In the genomic region with DNA sequence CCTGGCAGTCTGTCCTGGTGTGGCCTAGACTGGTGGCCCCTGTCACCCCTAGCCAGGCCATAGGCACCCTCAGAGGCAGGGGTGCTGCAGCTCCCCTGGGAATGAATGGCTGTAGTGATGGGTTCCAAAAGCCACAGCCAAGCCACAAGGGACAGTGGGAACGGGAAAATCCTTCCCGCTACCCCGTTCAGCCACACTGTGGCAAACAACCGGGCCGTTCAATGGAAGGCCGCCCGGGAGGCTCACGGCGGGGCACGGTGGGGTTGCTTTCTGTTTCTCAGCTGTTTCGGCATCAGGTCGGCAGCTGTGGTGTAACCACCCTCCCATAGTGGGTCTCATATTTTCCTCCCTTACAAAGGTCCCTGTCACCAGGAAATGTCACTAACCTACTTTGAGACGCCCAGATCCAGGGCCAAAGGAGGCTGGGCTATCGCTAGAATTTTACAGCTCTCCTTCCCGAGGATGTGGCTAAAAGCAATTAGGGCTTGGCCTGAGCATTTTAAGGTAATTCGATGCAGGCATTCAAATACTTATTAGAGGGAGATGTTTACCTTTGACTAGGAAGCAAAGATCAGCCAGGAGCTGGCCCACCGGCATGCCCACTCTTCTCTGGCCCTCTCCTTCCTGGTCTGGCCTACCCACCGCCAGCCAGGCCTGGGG, we compare ENCODE assay signal across 11 cellular contexts.
A peak's percentile ranks its signal among the peaks of the same experiment; 100 is the strongest.
DNase-seq lines count a peak whose midpoint lies in the region; ATAC-seq and TF ChIP-seq lines count a peak whose summit lies in the region.
"Had no signal": no experiment of that assay in that cellular context is flagged by ENCODE, and none has a peak within 500 bp of the region (broad histone marks: within the 10 kb centered on the region; RNA-seq: fewer than 3 reads in every experiment).

No MANE protein-coding gene starts in this region.

- H3K9ac ChIP-seq in IMR-90 (ENCODE audit: low read depth, low read length) = no peak overlapping the region

- H3K9me3 Mint-ChIP-seq in activated naive CD8-positive, alpha-beta T cell treated with anti-CD3 and anti-CD28 coated beads, Interleukin-2, amount 50 U/mL, for 24 hours = no peaks in the 10 kb centered on the region
- H3K9me3 Mint-ChIP-seq in neural crest cell = no peaks in the 10 kb centered on the region

- H2BK5ac ChIP-seq in IMR-90 (ENCODE audit: low read depth, low read length, poor library complexity, severe bottlenecking) = no peak overlapping the region

- H3K79me1 ChIP-seq in IMR-90 (ENCODE audit: low read depth in 1 of 2, low read length in 2 of 2) = peaks cover 9 to 38% of the 10 kb centered on the region in 2 experiments; a peak in 3 of 4 replicates

- no peak for TF ChIP-seq RAD21 in IMR-90 (IDR thresholded peaks at IDR 0.05; ENCODE audit: low read length)

- H2AFZ ChIP-seq in IMR-90 (replicated peaks; ENCODE audit: low read length, poor library complexity) = no peak overlapping the region

- POLR2A ChIA-PET in IMR-90 (lab: Charles Lee; ENCODE audit: unreplicated experiment) = interaction anchor here (1.0 kb wide), 1 partner anchor 37 kb away, joined by 3 read pairs; no protein-coding TSS in a partner anchor

- H2BK15ac ChIP-seq in IMR-90 (ENCODE audit: low read depth, low read length) = no peak overlapping the region

- H2BK20ac ChIP-seq in IMR-90 (ENCODE audit: low read depth, low read length) = no peak overlapping the region

- no peak overlapping the region for H3K23ac ChIP-seq in IMR-90 (ENCODE audit: low read depth, low read length)

- no peaks in the 10 kb centered on the region for H3K27me3 Mint-ChIP-seq in activated naive CD8-positive, alpha-beta T cell treated with anti-CD3 and anti-CD28 coated beads, Interleukin-2, amount 50 U/mL, for 24 hours
- H3K27me3 Mint-ChIP-seq in neural crest cell (ENCODE audit: low read depth) = peaks cover 32% of the 10 kb centered on the region

- DNase-seq in DMS53 (lab: John Stamatoyannopoulos, UW) (peak; percentile 21), DMS53 treated with DMSO at 0.1 percent for 48 hours (lab: John Stamatoyannopoulos, UW; ENCODE audit: unreplicated experiment) (no peak), IMR-90 (no peak), neural crest cell (ENCODE audit: low read depth, low spot score) (no peak), RPMI8226 (no peak)
- peak; percentile 66 for DNase-seq in activated naive CD8-positive, alpha-beta T cell treated with anti-CD3 and anti-CD28 coated beads, Interleukin-2, amount 50 U/mL, for 24 hours
- DNase-seq: 8988T, amniotic stem cell, WERI-Rb-1 had no signal

- no peaks in the 10 kb centered on the region for H3K36me3 ChIP-seq in IMR-90 (ENCODE audit: control insufficient read depth, insufficient read depth, low read length)
- H3K36me3 ChIP-seq: WERI-Rb-1 had no signal

- peak overlapping the region; percentile 50 for H2AK9ac ChIP-seq in IMR-90 (replicated peaks; ENCODE audit: low read depth, low read length, poor library complexity)

- peaks cover 39% of the 10 kb centered on the region for H3K4me1 Mint-ChIP-seq in activated naive CD8-positive, alpha-beta T cell treated with anti-CD3 and anti-CD28 coated beads, Interleukin-2, amount 50 U/mL, for 24 hours
- peaks cover 32% of the 10 kb centered on the region for H3K4me1 Mint-ChIP-seq in neural crest cell

- intact Hi-C loops in IMR-90 (cut with micrococcal nuclease) = loop anchor here (10.0 kb wide), 1 partner anchor 157 kb away; no protein-coding TSS in a partner anchor

- dilution Hi-C loops in IMR-90 (cut with HindIII; ENCODE audit: low sequenced_read_pairs, unreplicated experiment) = no loop called here

- ATAC-seq in IMR-90 (ENCODE audit: low read depth) = no peak
- peak; percentile 62 for ATAC-seq in activated naive CD8-positive, alpha-beta T cell treated with anti-CD3 and anti-CD28 coated beads, Interleukin-2, amount 50 U/mL, for 24 hours
- no peak for ATAC-seq in GM21367 (IDR thresholded peaks at IDR 0.05; ENCODE audit: unreplicated experiment)
- no peak for ATAC-seq in GM18502 (IDR thresholded peaks at IDR 0.05; ENCODE audit: poor library complexity, unreplicated experiment)

- H4K20me1 ChIP-seq in IMR-90 (ENCODE audit: insufficient read depth, low read length) = peaks cover 9% of the 10 kb centered on the region

- no peak for TF ChIP-seq CTCF in IMR-90 (conservative IDR thresholded peaks at IDR 0.05; ENCODE audit: low read depth, low read length)
- TF ChIP-seq CTCF in neural crest cell (conservative IDR thresholded peaks at IDR 0.05) = no peak

- H4K8ac ChIP-seq in IMR-90 (ENCODE audit: low read depth in 2 of 2, low read length in 2 of 2) = no peak overlapping the region

- peak overlapping the region; percentile 64 for H3K27ac Mint-ChIP-seq in activated naive CD8-positive, alpha-beta T cell treated with anti-CD3 and anti-CD28 coated beads, Interleukin-2, amount 50 U/mL, for 24 hours
- H3K27ac Mint-ChIP-seq in neural crest cell (ENCODE audit: unreplicated experiment) = no peak overlapping the region

- H4K5ac ChIP-seq in IMR-90 (ENCODE audit: low read depth, low read length) = no peak overlapping the region

- no peak overlapping the region for H3K18ac ChIP-seq in IMR-90 (ENCODE audit: low read depth, low read length)

- H2AK5ac ChIP-seq in IMR-90 (ENCODE audit: low read depth, low read length) = no peak overlapping the region

- CTCF ChIA-PET in IMR-90 (lab: Yijun Ruan, JAX) = no interaction called here

- H3K56ac ChIP-seq in IMR-90 (ENCODE audit: extremely low read depth, insufficient read depth, low read length) = no peak overlapping the region

- no peak for TF ChIP-seq POLR2A in IMR-90 (IDR thresholded peaks at IDR 0.05; ENCODE audit: low read depth, low read length)

- H3K4me3 ChIP-seq in IMR-90 (ENCODE audit: insufficient read depth, low read depth, low read length) = no peak overlapping the region

- H3K36me3 Mint-ChIP-seq in activated naive CD8-positive, alpha-beta T cell treated with anti-CD3 and anti-CD28 coated beads, Interleukin-2, amount 50 U/mL, for 24 hours (ENCODE audit: low read depth) = no peaks in the 10 kb centered on the region
- no peaks in the 10 kb centered on the region for H3K36me3 Mint-ChIP-seq in neural crest cell (ENCODE audit: low read depth)

- H3K4ac ChIP-seq in IMR-90 (ENCODE audit: low read depth, low read length) = no peak overlapping the region

- no TSS peak for BruUV-seq in IMR-90 (replicated peaks; lab: Mats Ljungman, UMichigan)

- H3K4me2 ChIP-seq in IMR-90 (ENCODE audit: low read depth, low read length) = no peak overlapping the region

- no peak overlapping the region for H3K27ac ChIP-seq in IMR-90 (ENCODE audit: insufficient read depth, low read length)
- H3K27ac ChIP-seq: WERI-Rb-1 had no signal

- peaks cover 4% of the 10 kb centered on the region; the same call in 1 of the 2 replicates for H3K4me1 ChIP-seq in IMR-90 (ENCODE audit: control insufficient read depth, insufficient read depth, low read length)

- no peaks in the 10 kb centered on the region for H3K9me3 ChIP-seq in IMR-90 (ENCODE audit: control insufficient read depth, insufficient read depth, low read length)

- H2BK120ac ChIP-seq in IMR-90 (ENCODE audit: low read depth, low read length) = no peak overlapping the region

- 88% methylated on average over 9 of the region's 18 CpGs; no CpG with 5 or more reads in 1 of the 2 experiments for WGBS in IMR-90 (ENCODE audit: extremely low coverage in 2 of 2, insufficient read length in 1 of 2), 2 experiments

- H3K27me3 ChIP-seq in IMR-90 (ENCODE audit: control insufficient read depth, insufficient read depth, low read length) = no peaks in the 10 kb centered on the region

- H4K91ac ChIP-seq in IMR-90 (ENCODE audit: insufficient read depth, low read depth, low read length) = no peak overlapping the region

- H3K4me3 Mint-ChIP-seq in activated naive CD8-positive, alpha-beta T cell treated with anti-CD3 and anti-CD28 coated beads, Interleukin-2, amount 50 U/mL, for 24 hours = peak overlapping the region; percentile 68
- peak overlapping the region; percentile 76 for H3K4me3 Mint-ChIP-seq in neural crest cell

- in situ Hi-C loops in IMR-90 (cut with MboI; ENCODE audit: low sequenced_read_pairs) = no loop called here

- no peak overlapping the region for H3K14ac ChIP-seq in IMR-90 (replicated peaks; ENCODE audit: low read depth, low read length)

- H3K9me1 ChIP-seq in IMR-90 (ENCODE audit: insufficient read depth, low read length) = no peaks in the 10 kb centered on the region

TF ChIP-seq in IMR-90, 13 proteins besides CTCF, POLR2A, EP300 and RAD21:
- TF ChIP-seq MAFK (IDR thresholded peaks at IDR 0.05; ENCODE audit: low read depth, low read length) (no peak), RFX5 (IDR thresholded peaks at IDR 0.05; ENCODE audit: low read depth, low read length) (no peak), CHD1 (IDR thresholded peaks at IDR 0.05; ENCODE audit: low read depth, low read length) (no peak), CEBPB (IDR thresholded peaks at IDR 0.05; ENCODE audit: low read depth, low read length) (no peak), FOS (IDR thresholded peaks at IDR 0.05; ENCODE audit: low read depth, low read length) (no peak), MXI1 (IDR thresholded peaks at IDR 0.05; ENCODE audit: borderline replicate concordance, low read depth, low read length) (no peak), MAZ (IDR thresholded peaks at IDR 0.05; ENCODE audit: borderline replicate concordance, low read depth, low read length) (no peak), BHLHE40 (IDR thresholded peaks at IDR 0.05; ENCODE audit: low read depth, low read length) (no peak), RCOR1 (IDR thresholded peaks at IDR 0.05; ENCODE audit: insufficient replicate concordance, low read length) (no peak), SMC3 (IDR thresholded peaks at IDR 0.05; ENCODE audit: low read depth, low read length) (no peak), NFE2L2 (IDR thresholded peaks at IDR 0.05; ENCODE audit: low read depth, low read length) (no peak)
- TF ChIP-seq, protein P1, sequence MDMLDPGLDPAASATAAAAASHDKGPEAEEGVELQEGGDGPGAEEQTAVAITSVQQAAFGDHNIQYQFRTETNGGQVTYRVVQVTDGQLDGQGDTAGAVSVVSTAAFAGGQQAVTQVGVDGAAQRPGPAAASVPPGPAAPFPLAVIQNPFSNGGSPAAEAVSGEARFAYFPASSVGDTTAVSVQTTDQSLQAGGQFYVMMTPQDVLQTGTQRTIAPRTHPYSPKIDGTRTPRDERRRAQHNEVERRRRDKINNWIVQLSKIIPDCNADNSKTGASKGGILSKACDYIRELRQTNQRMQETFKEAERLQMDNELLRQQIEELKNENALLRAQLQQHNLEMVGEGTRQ (IDR thresholded peaks at IDR 0.05; ENCODE audit: low read depth, low read length) = no peak
- TF ChIP-seq, protein P2, sequence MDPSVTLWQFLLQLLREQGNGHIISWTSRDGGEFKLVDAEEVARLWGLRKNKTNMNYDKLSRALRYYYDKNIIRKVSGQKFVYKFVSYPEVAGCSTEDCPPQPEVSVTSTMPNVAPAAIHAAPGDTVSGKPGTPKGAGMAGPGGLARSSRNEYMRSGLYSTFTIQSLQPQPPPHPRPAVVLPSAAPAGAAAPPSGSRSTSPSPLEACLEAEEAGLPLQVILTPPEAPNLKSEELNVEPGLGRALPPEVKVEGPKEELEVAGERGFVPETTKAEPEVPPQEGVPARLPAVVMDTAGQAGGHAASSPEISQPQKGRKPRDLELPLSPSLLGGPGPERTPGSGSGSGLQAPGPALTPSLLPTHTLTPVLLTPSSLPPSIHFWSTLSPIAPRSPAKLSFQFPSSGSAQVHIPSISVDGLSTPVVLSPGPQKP (IDR thresholded peaks at IDR 0.05; ENCODE audit: borderline replicate concordance, low read depth, low read length) = no peak

Comparison
In these comparisons a context has a peak if more than half of its experiments do, and no peak if none do; other contexts are left out.
1. DNase-seq: peak in DMS53 (single experiment) and activated naive CD8-positive, alpha-beta T cell treated with anti-CD3 and anti-CD28 coated beads, Interleukin-2, amount 50 U/mL, for 24 hours (single experiment); none in DMS53 treated with DMSO at 0.1 percent for 48 hours (single experiment), IMR-90 (single experiment), neural crest cell (single experiment) and RPMI8226 (single experiment).